7 cellular contexts compared by ENCODE assay signal in the genomic region with DNA sequence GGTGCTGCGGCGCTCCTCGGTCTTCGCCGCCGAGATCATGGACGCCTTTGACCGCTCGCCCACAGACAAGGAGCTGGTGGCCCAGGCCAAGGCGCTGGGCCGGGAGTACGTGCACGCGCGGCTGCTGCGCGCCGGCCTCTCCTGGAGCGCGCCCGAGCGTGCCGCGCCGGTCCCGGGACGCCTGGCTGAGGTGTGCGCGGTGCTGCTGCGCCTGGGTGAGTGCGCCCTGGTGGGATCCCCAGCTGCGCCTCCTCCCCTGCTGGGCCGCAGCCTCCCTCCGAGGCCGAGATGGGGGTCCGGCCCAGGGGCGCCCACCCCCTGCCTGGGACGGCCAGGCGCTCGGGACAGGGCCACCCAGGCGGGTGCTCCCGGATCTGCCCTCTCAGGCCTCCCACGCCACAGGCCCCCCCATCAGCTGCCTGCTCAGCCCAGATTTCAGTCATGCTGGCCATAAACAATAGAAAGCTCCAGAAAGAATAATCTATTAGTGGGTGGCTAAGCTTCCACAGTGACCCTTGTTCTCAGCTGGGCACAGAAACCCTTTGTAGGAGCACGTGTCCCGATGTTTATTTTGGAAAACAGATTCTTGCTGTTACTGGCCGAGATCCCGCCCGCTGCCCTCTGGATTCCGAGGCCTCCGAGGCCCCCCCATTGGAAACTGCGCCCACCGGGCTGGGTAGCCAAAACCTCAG. TPM values are rescaled to one million over a fixed set of nuclear protein-coding genes. Genes with fewer than 3 reads are reported as not detected.
DNase-seq lines count a peak whose midpoint lies in the region; ATAC-seq, FAIRE-seq and TF ChIP-seq lines count a peak whose summit lies in the region.

No MANE protein-coding gene starts in this region.

- H3K9me3 Mint-ChIP-seq in mesothelial cell of epicardium = peaks cover 10% of the 10 kb centered on the region

- 6 to 13% methylated on average over 3 to 9 of the region's 52 CpGs for WGBS in thyroid gland, 2 donors

- TF ChIP-seq CTCF in mesothelial cell of epicardium (IDR thresholded peaks at IDR 0.05; ENCODE audit: unreplicated experiment) (no peak), thyroid gland (IDR thresholded peaks at IDR 0.05) (no peak)

- no peak for FAIRE-seq in HTR-8/SVneo (lab: Jason Lieb, UNC)

- H3K36me3 ChIP-seq in H7 (replicated peaks; ENCODE audit: control insufficient read depth, insufficient read depth, low read length) (no peaks in the 10 kb centered on the region; the same call in 1 of the 2 replicates), thyroid gland (no peaks in the 10 kb centered on the region)

- H3K27me3 ChIP-seq in H7 (ENCODE audit: control insufficient read depth, insufficient read depth, low read length) (no peaks in the 10 kb centered on the region), thyroid gland (no peaks in the 10 kb centered on the region)

- H3K4me1 Mint-ChIP-seq in mesothelial cell of epicardium = peaks cover 39% of the 10 kb centered on the region

- no peak for ATAC-seq in HG03460 (IDR thresholded peaks at IDR 0.05; ENCODE audit: unreplicated experiment)

- peak overlapping the region; percentile 69 for H3K4me3 Mint-ChIP-seq in mesothelial cell of epicardium

- H3K4me3 ChIP-seq in H7 (ENCODE audit: insufficient read depth, low read depth, low read length) (peak overlapping the region; percentile 74), thyroid gland (replicated peaks in 1 of 3) (peak overlapping the region; percentile 44 to 70 (median 66))

- H3K27ac ChIP-seq in epithelial cell of prostate (peak overlapping the region; percentile 65), thyroid gland (peak overlapping the region in 2 of 3 donors; percentile 32 to 57)

- peaks cover 7% of the 10 kb centered on the region for H3K36me3 Mint-ChIP-seq in mesothelial cell of epicardium

- no peak for TF ChIP-seq POLR2A in thyroid gland (IDR thresholded peaks at IDR 0.05)

- H3K27me3 Mint-ChIP-seq in mesothelial cell of epicardium (ENCODE audit: low read depth) = peaks cover 7% of the 10 kb centered on the region

- H3K27ac Mint-ChIP-seq in mesothelial cell of epicardium = no peak overlapping the region

- H3K9me3 ChIP-seq in thyroid gland = no peaks in the 10 kb centered on the region

- H3K4me1 ChIP-seq in thyroid gland = peaks cover 22 to 28% of the 10 kb centered on the region in 2 donors

- intact Hi-C loops in thyroid gland (cut with DNase I) = no loop called here

- in situ Hi-C loops in SK-MEL-5 (cut with HindIII; ENCODE audit: low pct_unique_long_range_greater_than_20kb, low sequenced_read_pairs) = no loop called here

- peak; percentile 91 for DNase-seq in H7
- DNase-seq in SK-MEL-5 (ENCODE audit: low read depth, low spot score) = peak; percentile 42
- DNase-seq in epithelial cell of prostate (ENCODE audit: low read depth, low spot score) = no peak
- no peak for DNase-seq in mesothelial cell of epicardium (ENCODE audit: low spot score in 2 of 2, unreplicated experiment in 2 of 2)
- DNase-seq in thyroid gland = peak; percentile 50 to 60
- DNase-seq in HTR-8/SVneo (ENCODE audit: insufficient read length, low spot score) = no peak

RNA-seq across cellular contexts. Expression of a gene that starts 1.1 kb away (rescaled TPM):
- 59.5 and 61.6 TPM in 2 replicates for total RNA-seq in H7 (2014; rRNA removed; shearing (Covaris generic))
- total RNA-seq in SK-MEL-5 (2014; rRNA removed; shearing (Covaris generic)) = 9.0 and 10.6 TPM in 2 replicates
- polyA plus RNA-seq in SK-MEL-5 (2015; cell fraction: cytosol; rRNA removed) = 27.7 and 27.8 TPM in 2 replicates
- polyA plus RNA-seq in SK-MEL-5 (2015; cell fraction: nucleus; rRNA removed) = 20.4 and 23.3 TPM in 2 replicates
- total RNA-seq in mesothelial cell of epicardium (33.0 to 37.2 TPM (median 36.0 TPM) in 3 replicates), thyroid gland (10 to 100 TPM; 22.2 to 32.1 (median 27.0) TPM)

RNA-seq across cellular contexts. Expression of a gene that starts 51.3 kb away (rescaled TPM):
- total RNA-seq in H7 (2014; rRNA removed; shearing (Covaris generic)) = 353 and 443 TPM in 2 replicates
- total RNA-seq in SK-MEL-5 (2014; rRNA removed; shearing (Covaris generic)) = 55.9 and 64.2 TPM in 2 replicates
- polyA plus RNA-seq in SK-MEL-5 (2015; cell fraction: cytosol; rRNA removed) = 122 and 133 TPM in 2 replicates
- polyA plus RNA-seq in SK-MEL-5 (2015; cell fraction: nucleus; rRNA removed) = 619 and 653 TPM in 2 replicates
- 183 to 193 TPM (median 192 TPM) in 3 replicates for total RNA-seq in mesothelial cell of epicardium
- total RNA-seq in thyroid gland = 100 to 1,000 TPM; 236 to 364 (median 266) TPM

Comparison
In these comparisons a context has a peak if more than half of its experiments do, and no peak if none do; other contexts are left out.
1. DNase-seq: peak in H7 (single experiment), SK-MEL-5 (single experiment) and thyroid gland (2 of 2); none in epithelial cell of prostate (single experiment), mesothelial cell of epicardium (0 of 2) and HTR-8/SVneo (single experiment).